Comparison of ENCODE assay signal across 8 cellular contexts in genomic region chr3:49411968-49412631, GRCh38. TPM values are rescaled to one million over a fixed set of nuclear protein-coding genes. Genes with fewer than 3 reads are reported as not detected.
A peak's percentile ranks its signal among the peaks of the same experiment; 100 is the strongest.
DNase-seq lines count a peak whose midpoint lies in the region; ATAC-seq and TF ChIP-seq lines count a peak whose summit lies in the region.

Gene RHOA (minus strand): TSS chr3:49411976. CDS start chr3:49375589, 36,387 bp downstream.
A gene with protein sequence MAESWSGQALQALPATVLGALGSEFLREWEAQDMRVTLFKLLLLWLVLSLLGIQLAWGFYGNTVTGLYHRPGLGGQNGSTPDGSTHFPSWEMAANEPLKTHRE (plus strand): TSS chr3:49412423. CDS start chr3:49412427, 4 bp downstream.

- peak; percentile 66 for ATAC-seq in GM19043 (IDR thresholded peaks at IDR 0.05; ENCODE audit: low read depth, unreplicated experiment)
- ATAC-seq in HG03378 (IDR thresholded peaks at IDR 0.05; ENCODE audit: unreplicated experiment): peak; percentile 78

- peak within 1 kb of the TSS; percentile 95 for H3K4me3 ChIP-seq in AG10803 (ENCODE audit: low read length)

- peak; percentile 100 for DNase-seq in AG10803 (ENCODE audit: low read depth)
- peak; percentile 99 for DNase-seq in NCI-H460 (ENCODE audit: extremely low read depth, low read depth)
- DNase-seq in activated CD4-positive, CD25-positive, alpha-beta regulatory T cell treated with anti-CD3 and anti-CD28 coated beads, Interleukin-2, amount 50 U/mL, for 72 hours: peak; percentile 98
- DNase-seq in cerebellar nuclear complex (lab: John Stamatoyannopoulos, UW): peak; percentile 96 to 98
- peak; percentile 100 for DNase-seq in islet precursor cell
- DNase-seq in stimulated activated CD4-positive, alpha-beta T cell treated with anti-CD3 and anti-CD28 coated beads, Interleukin-12 subunit alpha, Interleukin-12 subunit beta, amount 100 ng/mL, for 48 hours (ENCODE audit: low read depth in 2 of 3, low spot score in 1 of 3): peak; percentile 95 to 99 (median 98)

- TF ChIP-seq CTCF in AG10803 (conservative IDR thresholded peaks at IDR 0.05; ENCODE audit: low read length): no peak

RNA-seq across cellular contexts. Expression of gene RHOA, which starts in this region (rescaled TPM):
- 433 and 440 TPM in 2 replicates for total RNA-seq in NCI-H460 (2014; rRNA removed; shearing (Covaris generic))
- polyA plus RNA-seq in NCI-H460 (2014; cell fraction: nucleus; rRNA removed): 273 and 292 TPM in 2 replicates

RNA-seq across cellular contexts. Expression of the second gene that starts in this region (rescaled TPM):
- 15.7 and 21.7 TPM in 2 replicates for total RNA-seq in NCI-H460 (2014; rRNA removed; shearing (Covaris generic))
- polyA plus RNA-seq in NCI-H460 (2014; cell fraction: nucleus; rRNA removed): 14.6 and 17.2 TPM in 2 replicates

Comparison
In these comparisons a context has a peak if more than half of its experiments do, and no peak if none do; other contexts are left out.
1. Peak in every context shown above with its lines: DNase-seq, ATAC-seq and H3K4me3 ChIP-seq.